In the genomic region with DNA sequence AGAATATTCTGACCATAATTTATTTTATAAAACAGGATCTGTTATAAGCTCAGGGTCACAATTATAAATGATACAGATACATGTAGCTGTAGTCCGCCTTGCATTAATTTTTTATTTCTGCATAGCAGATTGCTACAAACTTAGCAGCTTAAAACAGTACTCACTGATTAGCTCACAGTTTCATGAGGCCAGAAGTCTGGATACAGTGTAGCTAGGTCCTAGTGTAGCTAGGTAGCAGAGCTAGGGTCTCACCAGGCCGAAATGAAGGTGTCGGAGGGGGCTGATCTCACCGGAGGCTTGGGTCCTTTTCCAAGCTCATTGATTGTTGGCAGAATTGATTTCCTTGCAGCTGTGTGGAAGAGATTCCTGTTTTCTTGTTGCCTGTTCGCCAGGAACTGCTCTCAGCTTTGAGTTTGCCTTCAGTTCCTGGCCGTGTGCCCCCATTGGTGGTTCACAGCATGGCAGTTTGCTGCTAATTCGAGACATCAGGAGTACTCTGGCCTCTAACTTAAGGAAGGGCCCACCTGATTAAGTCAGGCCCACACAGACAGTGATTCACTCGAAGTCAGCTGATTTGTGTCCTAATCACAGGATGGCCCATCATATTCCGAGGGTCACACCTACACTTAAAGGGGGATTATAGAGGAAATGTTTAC, we compare ENCODE assay signal across 1 cellular context.
TF ChIP-seq lines count a peak whose summit lies in the region.

No MANE protein-coding gene starts in this region.

TF ChIP-seq in HCT116, 20 proteins besides CTCF, POLR2A, EP300 and RAD21 (continued from another document):
- TF ChIP-seq EGR1 (IDR thresholded peaks at IDR 0.05; ENCODE audit: low read depth) (no peak), TCF7L2 (IDR thresholded peaks at IDR 0.05; ENCODE audit: borderline replicate concordance, extremely low read depth, insufficient read depth, insufficient read length) (no peak), ATF3 (IDR thresholded peaks at IDR 0.05) (no peak)
